In genomic region chr17:6323626-6324356, GRCh38 we compare ENCODE assay signal across 1 cellular context.
TF ChIP-seq lines count a peak whose summit lies in the region.

No MANE protein-coding gene starts in this region.

TF ChIP-seq in GM23338, 12 proteins besides CTCF, POLR2A, EP300 and RAD21 (continued from another document):
- TF ChIP-seq REST (IDR thresholded peaks at IDR 0.05; ENCODE audit: unreplicated experiment) (no peak), ZNF331 (CRISPR knock-in tag; IDR thresholded peaks at IDR 0.05; ENCODE audit: low read depth) (no peak), EZH2phosphoT487 (IDR thresholded peaks at IDR 0.05; ENCODE audit: unreplicated experiment) (no peak), EZH2 (IDR thresholded peaks at IDR 0.05; ENCODE audit: low read depth, unreplicated experiment) (no peak), STAT1 (IDR thresholded peaks at IDR 0.05; ENCODE audit: unreplicated experiment) (no peak), POLR2AphosphoS5 (IDR thresholded peaks at IDR 0.05; ENCODE audit: low read depth) (no peak), ETS1 (IDR thresholded peaks at IDR 0.05) (no peak)
